In the genomic region with DNA sequence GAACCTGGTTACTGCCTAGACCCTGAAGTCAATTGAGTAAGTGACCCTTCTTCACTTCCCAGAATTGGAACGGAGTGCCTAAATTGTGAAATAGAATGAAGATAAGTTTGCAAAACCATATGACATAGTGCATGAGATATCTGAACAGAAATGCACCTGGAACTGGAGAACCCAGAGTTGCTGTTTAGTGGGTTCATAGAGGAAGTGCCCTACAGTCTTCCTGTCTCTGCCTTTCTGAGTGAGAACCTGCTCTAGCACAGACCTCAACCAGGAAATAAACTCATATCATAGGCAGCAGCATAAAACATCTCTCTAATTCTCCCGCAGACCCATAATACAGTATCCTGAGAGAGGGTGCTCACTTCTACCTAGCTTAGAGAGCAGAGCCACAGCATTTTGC, we compare ENCODE assay signal across 11 cellular contexts.
DNase-seq lines count a peak whose midpoint lies in the region; ATAC-seq lines count a peak whose summit lies in the region.
"Had no signal": no experiment of that assay in that cellular context is flagged by ENCODE, and none has a peak within 500 bp of the region (broad histone marks: within the 10 kb centered on the region; RNA-seq: fewer than 3 reads in every experiment).

No MANE protein-coding gene starts in this region.

- H3K4me3 Mint-ChIP-seq in activated naive CD8-positive, alpha-beta T cell treated with anti-CD3 and anti-CD28 coated beads for 36 hours: no peak overlapping the region

- H3K9me3 Mint-ChIP-seq in activated naive CD8-positive, alpha-beta T cell treated with anti-CD3 and anti-CD28 coated beads for 36 hours: no peaks in the 10 kb centered on the region

- peak; percentile 40 for ATAC-seq in stimulated activated naive CD8-positive, alpha-beta T cell treated with anti-CD3 and anti-CD28 coated beads, Interleukin-15, Interleukin-2, amounts not matched to agents 100 U/mL and 50 U/mL, for 24 hours
- ATAC-seq in GM18517 (IDR thresholded peaks at IDR 0.05; ENCODE audit: unreplicated experiment): no peak

- no peaks in the 10 kb centered on the region for H3K27me3 Mint-ChIP-seq in activated naive CD8-positive, alpha-beta T cell treated with anti-CD3 and anti-CD28 coated beads for 36 hours
- H3K27me3 Mint-ChIP-seq: progenitor cell of endocrine pancreas had no signal

- DNase-seq in activated effector memory CD4-positive, alpha-beta T cell treated with Interleukin-2 at 50 U/mL for 16 hours: peak; percentile 2
- DNase-seq in activated effector memory CD4-positive, alpha-beta T cell treated with anti-CD3 and anti-CD28 coated beads, Interleukin-2, amount 50 U/mL, for 16 hours: no peak
- peak; percentile 23 to 65 for DNase-seq in NOMO-1 (lab: John Stamatoyannopoulos, UW; ENCODE audit: unreplicated experiment in 2 of 2)
- DNase-seq in activated naive CD8-positive, alpha-beta T cell treated with anti-CD3 and anti-CD28 coated beads for 36 hours: no peak
- no peak for DNase-seq in stimulated activated naive CD8-positive, alpha-beta T cell treated with anti-CD3 and anti-CD28 coated beads, Interleukin-15, Interleukin-2, amounts not matched to agents 100 U/mL and 50 U/mL, for 24 hours
- DNase-seq in NCI-H187 treated with DMSO at 0.1 percent for 48 hours (lab: John Stamatoyannopoulos, UW): no peak
- no peak for DNase-seq in COLO668 (lab: John Stamatoyannopoulos, UW; ENCODE audit: unreplicated experiment)
- DNase-seq: DMS79, SHP77 treated with DMSO at 0.1 percent for 48 hours had no signal

- H3K27ac Mint-ChIP-seq in activated naive CD8-positive, alpha-beta T cell treated with anti-CD3 and anti-CD28 coated beads for 36 hours: peak overlapping the region; percentile 69
- H3K27ac Mint-ChIP-seq: progenitor cell of endocrine pancreas had no signal

- no peaks in the 10 kb centered on the region for H3K36me3 Mint-ChIP-seq in activated naive CD8-positive, alpha-beta T cell treated with anti-CD3 and anti-CD28 coated beads for 36 hours

- H3K4me1 Mint-ChIP-seq in activated naive CD8-positive, alpha-beta T cell treated with anti-CD3 and anti-CD28 coated beads for 36 hours: peaks cover 7% of the 10 kb centered on the region

Comparison
In these comparisons a context has a peak if more than half of its experiments do, and no peak if none do; other contexts are left out.
1. DNase-seq: peak in activated effector memory CD4-positive, alpha-beta T cell treated with Interleukin-2 at 50 U/mL for 16 hours (single experiment) and NOMO-1 (2 of 2); none in activated effector memory CD4-positive, alpha-beta T cell treated with anti-CD3 and anti-CD28 coated beads, Interleukin-2, amount 50 U/mL, for 16 hours (single experiment), activated naive CD8-positive, alpha-beta T cell treated with anti-CD3 and anti-CD28 coated beads for 36 hours (single experiment), stimulated activated naive CD8-positive, alpha-beta T cell treated with anti-CD3 and anti-CD28 coated beads, Interleukin-15, Interleukin-2, amounts not matched to agents 100 U/mL and 50 U/mL, for 24 hours (single experiment), NCI-H187 treated with DMSO at 0.1 percent for 48 hours (single experiment) and COLO668 (single experiment).